In genomic region chr2:47080888-47081301, GRCh38 we compare ENCODE assay signal across 1 cellular context.
TF ChIP-seq lines count a peak whose summit lies in the region.

No MANE protein-coding gene starts in this region.

TF ChIP-seq in HepG2, 621 proteins besides CTCF, POLR2A, EP300 and RAD21 (continued from another document and continues in another):
- no peak for TF ChIP-seq HNRNPK (IDR thresholded peaks at IDR 0.05; ENCODE audit: low read depth, low read length, poor library complexity, severe bottlenecking)
- TF ChIP-seq ZNF138 (CRISPR knock-in tag; IDR thresholded peaks at IDR 0.05; ENCODE audit: low read depth) = no peak
- no peak for TF ChIP-seq ZNF777 (CRISPR knock-in tag; IDR thresholded peaks at IDR 0.05)
- TF ChIP-seq PHF21A (CRISPR knock-in tag; IDR thresholded peaks at IDR 0.05) = no peak
- TF ChIP-seq IRX3 (CRISPR knock-in tag; IDR thresholded peaks at IDR 0.05; ENCODE audit: borderline replicate concordance, low read depth) = no peak
- TF ChIP-seq ZBTB7B (CRISPR knock-in tag; IDR thresholded peaks at IDR 0.05) = no peak
- TF ChIP-seq ZSCAN21 (CRISPR knock-in tag; IDR thresholded peaks at IDR 0.05; ENCODE audit: borderline replicate concordance) = 0 out of 2 replicates have a peak, but pooled peaks have one; percentile 23
- no peak for TF ChIP-seq SNAPC4 (CRISPR knock-in tag; IDR thresholded peaks at IDR 0.05)
- TF ChIP-seq TBL1XR1 (IDR thresholded peaks at IDR 0.05; ENCODE audit: borderline replicate concordance, low read length, partially characterized antibody) = no peak
- no peak for TF ChIP-seq NR1H2 (CRISPR knock-in tag; IDR thresholded peaks at IDR 0.05; ENCODE audit: borderline replicate concordance, low read depth)
- TF ChIP-seq FOXO1 (CRISPR knock-in tag; IDR thresholded peaks at IDR 0.05) = 0 out of 2 replicates have a peak, but pooled peaks have one; percentile 16
- no peak for TF ChIP-seq HIC2 (CRISPR knock-in tag; IDR thresholded peaks at IDR 0.05; ENCODE audit: low read depth)
- peak; percentile 86 for TF ChIP-seq ZBTB33 (CRISPR knock-in tag; IDR thresholded peaks at IDR 0.05)
- TF ChIP-seq BCL3 (CRISPR knock-in tag; IDR thresholded peaks at IDR 0.05) = 0 out of 2 replicates have a peak, but pooled peaks have one; percentile 14
- TF ChIP-seq, protein P1, sequence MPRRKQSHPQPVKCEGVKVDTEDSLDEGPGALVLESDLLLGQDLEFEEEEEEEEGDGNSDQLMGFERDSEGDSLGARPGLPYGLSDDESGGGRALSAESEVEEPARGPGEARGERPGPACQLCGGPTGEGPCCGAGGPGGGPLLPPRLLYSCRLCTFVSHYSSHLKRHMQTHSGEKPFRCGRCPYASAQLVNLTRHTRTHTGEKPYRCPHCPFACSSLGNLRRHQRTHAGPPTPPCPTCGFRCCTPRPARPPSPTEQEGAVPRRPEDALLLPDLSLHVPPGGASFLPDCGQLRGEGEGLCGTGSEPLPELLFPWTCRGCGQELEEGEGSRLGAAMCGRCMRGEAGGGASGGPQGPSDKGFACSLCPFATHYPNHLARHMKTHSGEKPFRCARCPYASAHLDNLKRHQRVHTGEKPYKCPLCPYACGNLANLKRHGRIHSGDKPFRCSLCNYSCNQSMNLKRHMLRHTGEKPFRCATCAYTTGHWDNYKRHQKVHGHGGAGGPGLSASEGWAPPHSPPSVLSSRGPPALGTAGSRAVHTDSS (CRISPR knock-in tag; conservative IDR thresholded peaks at IDR 0.05) = no peak
- no peak for TF ChIP-seq CEBPG (CRISPR knock-in tag; IDR thresholded peaks at IDR 0.05)
- TF ChIP-seq RBAK (CRISPR knock-in tag; IDR thresholded peaks at IDR 0.05) = no peak
- no peak for TF ChIP-seq PAX8 (CRISPR knock-in tag; IDR thresholded peaks at IDR 0.05; ENCODE audit: borderline replicate concordance)
- no peak for TF ChIP-seq IKZF1 (IDR thresholded peaks at IDR 0.05)
- no peak for TF ChIP-seq IRF1 (CRISPR knock-in tag; IDR thresholded peaks at IDR 0.05; ENCODE audit: low read depth)
- TF ChIP-seq ZNF30 (CRISPR knock-in tag; IDR thresholded peaks at IDR 0.05) = no peak
- no peak for TF ChIP-seq HDAC2 (CRISPR knock-in tag; IDR thresholded peaks at IDR 0.05)
- TF ChIP-seq NFRKB (IDR thresholded peaks at IDR 0.05) = no peak
- TF ChIP-seq, protein P2, sequence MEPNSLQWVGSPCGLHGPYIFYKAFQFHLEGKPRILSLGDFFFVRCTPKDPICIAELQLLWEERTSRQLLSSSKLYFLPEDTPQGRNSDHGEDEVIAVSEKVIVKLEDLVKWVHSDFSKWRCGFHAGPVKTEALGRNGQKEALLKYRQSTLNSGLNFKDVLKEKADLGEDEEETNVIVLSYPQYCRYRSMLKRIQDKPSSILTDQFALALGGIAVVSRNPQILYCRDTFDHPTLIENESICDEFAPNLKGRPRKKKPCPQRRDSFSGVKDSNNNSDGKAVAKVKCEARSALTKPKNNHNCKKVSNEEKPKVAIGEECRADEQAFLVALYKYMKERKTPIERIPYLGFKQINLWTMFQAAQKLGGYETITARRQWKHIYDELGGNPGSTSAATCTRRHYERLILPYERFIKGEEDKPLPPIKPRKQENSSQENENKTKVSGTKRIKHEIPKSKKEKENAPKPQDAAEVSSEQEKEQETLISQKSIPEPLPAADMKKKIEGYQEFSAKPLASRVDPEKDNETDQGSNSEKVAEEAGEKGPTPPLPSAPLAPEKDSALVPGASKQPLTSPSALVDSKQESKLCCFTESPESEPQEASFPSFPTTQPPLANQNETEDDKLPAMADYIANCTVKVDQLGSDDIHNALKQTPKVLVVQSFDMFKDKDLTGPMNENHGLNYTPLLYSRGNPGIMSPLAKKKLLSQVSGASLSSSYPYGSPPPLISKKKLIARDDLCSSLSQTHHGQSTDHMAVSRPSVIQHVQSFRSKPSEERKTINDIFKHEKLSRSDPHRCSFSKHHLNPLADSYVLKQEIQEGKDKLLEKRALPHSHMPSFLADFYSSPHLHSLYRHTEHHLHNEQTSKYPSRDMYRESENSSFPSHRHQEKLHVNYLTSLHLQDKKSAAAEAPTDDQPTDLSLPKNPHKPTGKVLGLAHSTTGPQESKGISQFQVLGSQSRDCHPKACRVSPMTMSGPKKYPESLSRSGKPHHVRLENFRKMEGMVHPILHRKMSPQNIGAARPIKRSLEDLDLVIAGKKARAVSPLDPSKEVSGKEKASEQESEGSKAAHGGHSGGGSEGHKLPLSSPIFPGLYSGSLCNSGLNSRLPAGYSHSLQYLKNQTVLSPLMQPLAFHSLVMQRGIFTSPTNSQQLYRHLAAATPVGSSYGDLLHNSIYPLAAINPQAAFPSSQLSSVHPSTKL (CRISPR knock-in tag; IDR thresholded peaks at IDR 0.05) = no peak
- TF ChIP-seq RBFOX2 (IDR thresholded peaks at IDR 0.05; ENCODE audit: low read depth, low read length) = 0 out of 2 replicates have a peak, but pooled peaks have one; percentile 22
- TF ChIP-seq REPIN1 (CRISPR knock-in tag; IDR thresholded peaks at IDR 0.05; ENCODE audit: borderline replicate concordance, low read depth) = no peak
- no peak for TF ChIP-seq MBD4 (IDR thresholded peaks at IDR 0.05; ENCODE audit: borderline replicate concordance, low read length)
- no peak for TF ChIP-seq SIX4 (CRISPR knock-in tag; IDR thresholded peaks at IDR 0.05)
- TF ChIP-seq ZNF44 (CRISPR knock-in tag; IDR thresholded peaks at IDR 0.05) = no peak; the same call in 1 of the 2 replicates
- no peak for TF ChIP-seq CSRNP2 (CRISPR knock-in tag; conservative IDR thresholded peaks at IDR 0.05; ENCODE audit: low read depth)
- TF ChIP-seq ZNF800 (CRISPR knock-in tag; IDR thresholded peaks at IDR 0.05) = no peak
- no peak for TF ChIP-seq GMEB2 (CRISPR knock-in tag; IDR thresholded peaks at IDR 0.05; ENCODE audit: low read depth)
- TF ChIP-seq ZNF644 (CRISPR knock-in tag; IDR thresholded peaks at IDR 0.05; ENCODE audit: low read depth) = peak; percentile 88
- TF ChIP-seq AKAP8 (CRISPR knock-in tag; IDR thresholded peaks at IDR 0.05) = no peak
- no peak for TF ChIP-seq DRAP1 (CRISPR knock-in tag; IDR thresholded peaks at IDR 0.05)
- TF ChIP-seq KLF13 (CRISPR knock-in tag; IDR thresholded peaks at IDR 0.05) = no peak
- no peak for TF ChIP-seq ZNF891 (CRISPR knock-in tag; IDR thresholded peaks at IDR 0.05)
